ENCODE assay signal across 8 cellular contexts in genomic region chr17:47315451-47316266, GRCh38. TPM values are rescaled to one million over a fixed set of nuclear protein-coding genes. Genes with fewer than 3 reads are reported as not detected.
DNase-seq lines count a peak whose midpoint lies in the region; ATAC-seq, FAIRE-seq and TF ChIP-seq lines count a peak whose summit lies in the region.

No MANE protein-coding gene starts in this region.

- no peaks in the 10 kb centered on the region for H3K9me3 ChIP-seq in upper lobe of right lung

- TF ChIP-seq CTCF in GM12873 (IDR thresholded peaks at IDR 0.05; ENCODE audit: insufficient read depth, low read depth, low read length, missing control alignments) (peak; percentile 76), mesothelial cell of epicardium (IDR thresholded peaks at IDR 0.05; ENCODE audit: unreplicated experiment) (peak; percentile 63), upper lobe of right lung (IDR thresholded peaks at IDR 0.05) (peak; percentile 88)

- DNase-seq in AG08396 (ENCODE audit: low spot score) (peak; percentile 63), NCI-H1436 treated with DMSO at 0.1 percent for 48 hours (lab: John Stamatoyannopoulos, UW) (peak; percentile 48), SW 1271 (lab: John Stamatoyannopoulos, UW) (peak; percentile 41 to 77), mesothelial cell of epicardium (ENCODE audit: low spot score in 2 of 2, unreplicated experiment in 2 of 2) (no peak), upper lobe of right lung (no peak)

- H3K27ac Mint-ChIP-seq in mesothelial cell of epicardium: peak overlapping the region; percentile 86

- H3K36me3 ChIP-seq in upper lobe of right lung: no peaks in the 10 kb centered on the region

- ATAC-seq in upper lobe of right lung (peak; percentile 94), HG03025 (IDR thresholded peaks at IDR 0.05; ENCODE audit: low FRiP score, unreplicated experiment) (no peak)

- H3K36me3 Mint-ChIP-seq in mesothelial cell of epicardium: no peaks in the 10 kb centered on the region

- peak; percentile 74 for FAIRE-seq in endometrium (lab: Jason Lieb, UNC)

- H3K27me3 Mint-ChIP-seq in mesothelial cell of epicardium (ENCODE audit: low read depth): no peaks in the 10 kb centered on the region

- H3K4me1 Mint-ChIP-seq in mesothelial cell of epicardium: peaks cover 8% of the 10 kb centered on the region

- no peaks in the 10 kb centered on the region for H3K9me3 Mint-ChIP-seq in mesothelial cell of epicardium

- intact Hi-C loops in upper lobe of right lung (cut with DNase I): loop anchor here (10.0 kb wide), 1 partner anchor 81 kb away; no protein-coding TSS in a partner anchor

- H3K4me1 ChIP-seq in upper lobe of right lung: peaks cover 12% of the 10 kb centered on the region

- no peak overlapping the region for H3K4me3 Mint-ChIP-seq in mesothelial cell of epicardium

- no peaks in the 10 kb centered on the region for H3K27me3 ChIP-seq in upper lobe of right lung

- H3K4me3 ChIP-seq in upper lobe of right lung: no peak overlapping the region

- H3K27ac ChIP-seq in upper lobe of right lung: no peak overlapping the region

RNA-seq across cellular contexts. Expression of gene EFCAB13, which starts 8.1 kb away (rescaled TPM):
- 4.3 to 5.7 TPM (median 4.8 TPM) in 3 replicates for total RNA-seq in mesothelial cell of epicardium
- total RNA-seq in upper lobe of right lung: 11.8 TPM

Comparison
In these comparisons a context has a peak if more than half of its experiments do, and no peak if none do; other contexts are left out.
1. DNase-seq: peak in AG08396 (single experiment), NCI-H1436 treated with DMSO at 0.1 percent for 48 hours (single experiment) and SW 1271 (2 of 2); none in mesothelial cell of epicardium (0 of 2) and upper lobe of right lung (single experiment).
2. Peak in every context shown above with its lines, with median percentiles within 50 percentile points of each other: CTCF ChIP-seq.